Comparison of ENCODE assay signal across 8 cellular contexts in genomic region chr17:48546187-48546923, GRCh38. TPM values are rescaled to one million over a fixed set of nuclear protein-coding genes. Genes with fewer than 3 reads are reported as not detected.
A peak's percentile ranks its signal among the peaks of the same experiment; 100 is the strongest.
DNase-seq lines count a peak whose midpoint lies in the region; ATAC-seq lines count a peak whose summit lies in the region.
"Had no signal": no experiment of that assay in that cellular context is flagged by ENCODE, and none has a peak within 500 bp of the region (broad histone marks: within the 10 kb centered on the region; RNA-seq: fewer than 3 reads in every experiment).

No MANE protein-coding gene starts in this region.

- H3K9ac ChIP-seq in GM23248, result peak overlapping the region; percentile 99

- H3K4me2 ChIP-seq in GM23248 (ENCODE audit: unreplicated experiment), result peak overlapping the region; percentile 93

- H3K27ac ChIP-seq in GM23248, result peak overlapping the region; percentile 96
- peak overlapping the region; percentile 84 for H3K27ac ChIP-seq in muscle layer of duodenum (ENCODE audit: low read length)

- peaks cover 42% of the 10 kb centered on the region for H3K4me1 Mint-ChIP-seq in activated naive CD8-positive, alpha-beta T cell (ENCODE audit: low read depth)

- no peaks in the 10 kb centered on the region for H3K27me3 ChIP-seq in GM23248 (replicated peaks; ENCODE audit: insufficient read depth)
- H3K27me3 ChIP-seq in muscle layer of duodenum (ENCODE audit: low read depth, low read length), result peaks cover 4% of the 10 kb centered on the region

- H3K4me3 Mint-ChIP-seq in activated naive CD8-positive, alpha-beta T cell, result peak overlapping the region; percentile 34

- WGBS in GM23248 (ENCODE audit: low coverage in 1 of 2, low lambda C conversion rate in 2 of 2, missing lambda C conversion rate in 2 of 2), 2 experiments, result 23 to 24% methylated on average over 10 of the region's 10 CpGs

- H3K9me3 Mint-ChIP-seq in activated naive CD8-positive, alpha-beta T cell (ENCODE audit: low read depth), result no peaks in the 10 kb centered on the region

- H3K36me3 Mint-ChIP-seq in activated naive CD8-positive, alpha-beta T cell, result no peaks in the 10 kb centered on the region

- in situ Hi-C loops in GM23248 (cut with MboI), result no loop called here

- H3K9me2 ChIP-seq in GM23248 (ENCODE audit: insufficient read depth), result no peaks in the 10 kb centered on the region

- peak overlapping the region; percentile 66 for H3K4me3 ChIP-seq in GM23248
- peak overlapping the region; percentile 22 to 46 for H3K4me3 ChIP-seq in muscle layer of duodenum (ENCODE audit: low read depth in 1 of 2, low read length in 2 of 2)

- H3K4me1 ChIP-seq in GM23248 (ENCODE audit: insufficient read depth) (peaks cover 39% of the 10 kb centered on the region), muscle layer of duodenum (ENCODE audit: control insufficient read depth in 1 of 2, insufficient read depth in 2 of 2, low read length in 2 of 2) (peaks cover 13 to 50% of the 10 kb centered on the region in 2 donors)

- H3K9me3 ChIP-seq in GM23248 (ENCODE audit: low read depth) (no peaks in the 10 kb centered on the region), muscle layer of duodenum (ENCODE audit: control insufficient read depth in 1 of 2, low read length in 2 of 2) (no peaks in the 10 kb centered on the region)

- H3K79me2 ChIP-seq in GM23248 (ENCODE audit: insufficient read depth), result peaks cover 55% of the 10 kb centered on the region

- H3F3A ChIP-seq in GM23248 (ENCODE audit: insufficient read depth), result peaks cover 44% of the 10 kb centered on the region

- H3K36me3 ChIP-seq in GM23248 (ENCODE audit: low read depth), result no peaks in the 10 kb centered on the region; the same call in 1 of the 2 replicates
- no peaks in the 10 kb centered on the region for H3K36me3 ChIP-seq in muscle layer of duodenum (ENCODE audit: control insufficient read depth in 1 of 2, insufficient read depth in 2 of 2, low read length in 2 of 2)

- no peak for ATAC-seq in GM21526 (IDR thresholded peaks at IDR 0.05; ENCODE audit: low FRiP score, unreplicated experiment)

- peak overlapping the region; percentile 92 for H2AFZ ChIP-seq in GM23248

- H4K20me1 ChIP-seq in GM23248 (ENCODE audit: insufficient read depth), result no peaks in the 10 kb centered on the region

- peak overlapping the region; percentile 61 for H3K27ac Mint-ChIP-seq in activated naive CD8-positive, alpha-beta T cell

- DNase-seq in GM23248 (peak; percentile 61), NCI-H146 (lab: John Stamatoyannopoulos, UW) (no peak), GDM1 (lab: John Stamatoyannopoulos, UW) (no peak)
- DNase-seq: activated CD4-positive, alpha-beta T cell treated with anti-CD3 and anti-CD28 coated beads, Interleukin-2, amount 50 U/mL, for 4 hours had no signal

- H3K27me3 Mint-ChIP-seq in activated naive CD8-positive, alpha-beta T cell, result peaks cover 2% of the 10 kb centered on the region

RNA-seq across cellular contexts. Expression of gene HOXB2, which starts 1.4 kb away (rescaled TPM):
- 9.6 and 12.1 TPM in 2 replicates for total RNA-seq in GM23248 (2014; rRNA removed; shearing (Covaris generic))
- polyA plus RNA-seq in GM23248 (2016; fragmentation: Nextera tagmentation; extraction: Ambion mirVana), result 25.3 and 27.4 TPM in 2 replicates

RNA-seq across cellular contexts. Expression of gene HOXB1, which starts 15.5 kb away (rescaled TPM):
- total RNA-seq in GM23248 (2014; rRNA removed; shearing (Covaris generic)), result not detected in 2 replicates
- polyA plus RNA-seq in GM23248 (2016; fragmentation: Nextera tagmentation; extraction: Ambion mirVana), result not detected in 2 replicates
- total RNA-seq: liver had no signal
- polyA plus RNA-seq: liver had no signal

RNA-seq across cellular contexts. Expression of gene HOXB4, which starts 31.8 kb away (rescaled TPM):
- total RNA-seq in GM23248 (2014; rRNA removed; shearing (Covaris generic)), result 2.2 and 3.3 TPM in 2 replicates
- 0.54 and 1.2 TPM in 2 replicates for polyA plus RNA-seq in GM23248 (2016; fragmentation: Nextera tagmentation; extraction: Ambion mirVana)

RNA-seq across cellular contexts. Expression of gene HOXB3, which starts 43.7 kb away (rescaled TPM):
- 1.9 and 4.8 TPM in 2 replicates for total RNA-seq in GM23248 (2014; rRNA removed; shearing (Covaris generic))
- 1.9 and 2.4 TPM in 2 replicates for polyA plus RNA-seq in GM23248 (2016; fragmentation: Nextera tagmentation; extraction: Ambion mirVana)

RNA-seq across cellular contexts. Expression of gene HOXB5, which starts 47.2 kb away (rescaled TPM):
- total RNA-seq in GM23248 (2014; rRNA removed; shearing (Covaris generic)), result 0.22 TPM in 1 of 2 replicates, not detected in the other
- 1.3 and 2.0 TPM in 2 replicates for polyA plus RNA-seq in GM23248 (2016; fragmentation: Nextera tagmentation; extraction: Ambion mirVana)
